ENCODE assay signal across 9 cellular contexts in genomic region chr12:45259732-45260480, GRCh38. TPM values are rescaled to one million over a fixed set of nuclear protein-coding genes. Genes with fewer than 3 reads are reported as not detected.
DNase-seq lines count a peak whose midpoint lies in the region; ATAC-seq and TF ChIP-seq lines count a peak whose summit lies in the region.
"Had no signal": no experiment of that assay in that cellular context is flagged by ENCODE, and none has a peak within 500 bp of the region (broad histone marks: within the 10 kb centered on the region; RNA-seq: fewer than 3 reads in every experiment).

No MANE protein-coding gene starts in this region.

- no peaks in the 10 kb centered on the region for H3K27me3 Mint-ChIP-seq in endothelial cell (ENCODE audit: unreplicated experiment)
- no peaks in the 10 kb centered on the region for H3K27me3 Mint-ChIP-seq in natural killer cell (ENCODE audit: low read depth in 2 of 2)
- H3K27me3 Mint-ChIP-seq: activated CD8-positive, alpha-beta memory T cell treated with anti-CD3 and anti-CD28 coated beads, Interleukin-2, amount 10 ng/mL, durations not matched to agents 7 days and 5 days had no signal

- peak; percentile 69 for DNase-seq in DND-41
- peak; percentile 37 for DNase-seq in MV-4-11 (lab: John Stamatoyannopoulos, UW)
- no peak for DNase-seq in endothelial cell (ENCODE audit: low spot score)
- no peak for DNase-seq in stimulated activated CD8-positive, alpha-beta memory T cell treated with anti-CD3 and anti-CD28 coated beads, Interleukin-4, amount 100 ng/mL, for 48 hours
- no peak for DNase-seq in 8988T
- DNase-seq in natural killer cell: no peak
- DNase-seq: activated CD8-positive, alpha-beta memory T cell treated with anti-CD3 and anti-CD28 coated beads, Interleukin-2, amount 10 ng/mL, durations not matched to agents 7 days and 5 days had no signal

- TF ChIP-seq CTCF in DND-41 (IDR thresholded peaks at IDR 0.05; ENCODE audit: borderline replicate concordance, extremely low read depth, low read length, poor library complexity, severe bottlenecking) (no peak), endothelial cell (IDR thresholded peaks at IDR 0.05; ENCODE audit: unreplicated experiment) (no peak), natural killer cell (IDR thresholded peaks at IDR 0.05) (no peak)

- H3K27ac ChIP-seq in DND-41 (ENCODE audit: low read length): peak overlapping the region; percentile 83
- H3K27ac ChIP-seq in muscle layer of colon (ENCODE audit: low read depth, low read length): peak overlapping the region; percentile 13

- H3K79me2 ChIP-seq in DND-41 (ENCODE audit: insufficient read depth, low read length): peaks cover 56% of the 10 kb centered on the region

- H3K36me3 Mint-ChIP-seq in endothelial cell (ENCODE audit: low read depth, unreplicated experiment) (peaks cover 8% of the 10 kb centered on the region), natural killer cell (no peaks in the 10 kb centered on the region)

- H3K4me1 ChIP-seq in DND-41 (ENCODE audit: insufficient read depth, low read length) (peaks cover 25% of the 10 kb centered on the region), muscle layer of colon (ENCODE audit: insufficient read depth, low read length) (peaks cover 45% of the 10 kb centered on the region)

- H3K9me3 Mint-ChIP-seq in endothelial cell (ENCODE audit: unreplicated experiment) (peaks cover 3% of the 10 kb centered on the region), natural killer cell (no peaks in the 10 kb centered on the region)

- H3K4me3 ChIP-seq in DND-41 (ENCODE audit: low read depth in 1 of 2, low read length in 2 of 2): no peak overlapping the region
- no peak overlapping the region for H3K4me3 ChIP-seq in muscle layer of colon (ENCODE audit: low read depth in 1 of 2, low read length in 2 of 2)

- no peaks in the 10 kb centered on the region for H3K9me3 ChIP-seq in DND-41 (ENCODE audit: insufficient read depth, low read length, severe bottlenecking)
- H3K9me3 ChIP-seq in muscle layer of colon (ENCODE audit: low read length): no peaks in the 10 kb centered on the region

- H3K4me1 Mint-ChIP-seq in endothelial cell (ENCODE audit: unreplicated experiment) (peaks cover 51% of the 10 kb centered on the region), natural killer cell (peaks cover 28 to 38% of the 10 kb centered on the region in 2 donors)

- no peaks in the 10 kb centered on the region for H3K36me3 ChIP-seq in DND-41 (ENCODE audit: insufficient read depth, low read length)
- no peaks in the 10 kb centered on the region for H3K36me3 ChIP-seq in muscle layer of colon (ENCODE audit: insufficient read depth, low read length)

- H3K27ac Mint-ChIP-seq in endothelial cell (ENCODE audit: unreplicated experiment) (peak overlapping the region; percentile 75), natural killer cell (no peak overlapping the region)
- H3K27ac Mint-ChIP-seq: activated CD8-positive, alpha-beta memory T cell treated with anti-CD3 and anti-CD28 coated beads, Interleukin-2, amount 10 ng/mL, durations not matched to agents 7 days and 5 days had no signal

- H3K4me3 Mint-ChIP-seq in endothelial cell (ENCODE audit: unreplicated experiment) (no peak overlapping the region), natural killer cell (no peak overlapping the region)
- H3K4me3 Mint-ChIP-seq: activated CD8-positive, alpha-beta memory T cell treated with anti-CD3 and anti-CD28 coated beads, Interleukin-2, amount 10 ng/mL, durations not matched to agents 7 days and 5 days had no signal

- peak overlapping the region; percentile 38; the same call in 1 of the 2 replicates for H3K9ac ChIP-seq in DND-41 (ENCODE audit: low read depth, low read length)
- no peak overlapping the region for H3K9ac ChIP-seq in muscle layer of colon (ENCODE audit: low read length)

- H4K20me1 ChIP-seq in DND-41 (ENCODE audit: insufficient read depth, low read length): peaks cover 3% of the 10 kb centered on the region; the same call in 1 of the 2 replicates

- H3K27me3 ChIP-seq in DND-41 (ENCODE audit: insufficient read depth, low read length, poor library complexity): no peaks in the 10 kb centered on the region
- no peaks in the 10 kb centered on the region for H3K27me3 ChIP-seq in muscle layer of colon (ENCODE audit: control insufficient read depth in 1 of 2, insufficient read depth in 2 of 2, low read length in 2 of 2)

- H3K4me2 ChIP-seq in DND-41 (ENCODE audit: insufficient read depth, low read length): peak overlapping the region; percentile 43

- peak; percentile 96 for ATAC-seq in DND-41 (ENCODE audit: insufficient read depth, low read depth)
- ATAC-seq in GM19324 (IDR thresholded peaks at IDR 0.05; ENCODE audit: low FRiP score, unreplicated experiment): no peak
- ATAC-seq in natural killer cell: no peak
- ATAC-seq: activated CD8-positive, alpha-beta memory T cell treated with anti-CD3 and anti-CD28 coated beads, Interleukin-2, amount 10 ng/mL, durations not matched to agents 7 days and 5 days had no signal

- peak overlapping the region; percentile 58; the same call in 1 of the 2 replicates for H2AFZ ChIP-seq in DND-41 (ENCODE audit: low read depth, low read length)

- intact Hi-C loops in natural killer cell (cut with micrococcal nuclease): no loop called here

RNA-seq across cellular contexts. Expression of gene ANO6, which starts 44.0 kb away (rescaled TPM):
- total RNA-seq in endothelial cell (ENCODE audit: unreplicated experiment) (50.8 TPM), natural killer cell (10 to 100 TPM; 26.6 to 31.0 (median 30.4) TPM)

Comparison
In these comparisons a context has a peak if more than half of its experiments do, and no peak if none do; other contexts are left out.
1. DNase-seq: peak in DND-41 (single experiment) and MV-4-11 (single experiment); none in endothelial cell (single experiment), stimulated activated CD8-positive, alpha-beta memory T cell treated with anti-CD3 and anti-CD28 coated beads, Interleukin-4, amount 100 ng/mL, for 48 hours (single experiment), 8988T (single experiment) and natural killer cell (single experiment).